In genomic region chr3:104763007-104763406, GRCh38 we compare ENCODE assay signal across 19 cellular contexts.
DNase-seq lines count a peak whose midpoint lies in the region; ATAC-seq and TF ChIP-seq lines count a peak whose summit lies in the region.
"Had no signal": no experiment of that assay in that cellular context is flagged by ENCODE, and none has a peak within 500 bp of the region (broad histone marks: within the 10 kb centered on the region; RNA-seq: fewer than 3 reads in every experiment).

No MANE protein-coding gene starts in this region.

- H3K36me3 ChIP-seq in SK-N-MC (ENCODE audit: insufficient read depth, low read length): no peaks in the 10 kb centered on the region
- H3K36me3 ChIP-seq in parathyroid adenoma (ENCODE audit: control insufficient read depth, insufficient read depth, low read length): no peaks in the 10 kb centered on the region
- no peaks in the 10 kb centered on the region for H3K36me3 ChIP-seq in CD8-positive, alpha-beta memory T cell (ENCODE audit: insufficient read depth, low read length)
- H3K36me3 ChIP-seq in mucosa of descending colon (ENCODE audit: low read depth): no peaks in the 10 kb centered on the region
- H3K36me3 ChIP-seq: esophagus muscularis mucosa, right atrium auricular region had no signal

- H3K4me2 ChIP-seq in parathyroid adenoma (ENCODE audit: low read length): no peak overlapping the region

- ATAC-seq in mucosa of descending colon (no peak), HG03045 (IDR thresholded peaks at IDR 0.05; ENCODE audit: unreplicated experiment) (no peak)

- H3K27me3 Mint-ChIP-seq in CD8-positive, alpha-beta memory T cell: no peaks in the 10 kb centered on the region
- H3K27me3 Mint-ChIP-seq: stimulated activated naive CD8-positive, alpha-beta T cell treated with anti-CD3 and anti-CD28 coated beads, Interleukin-15, Interleukin-2, amounts not matched to agents 100 ng/mL and 50 ng/mL, for 24 hours had no signal

- H2AFZ ChIP-seq in parathyroid adenoma: peak overlapping the region; percentile 65

- peak; percentile 5 for DNase-seq in ELF-1 (ENCODE audit: low read depth, low spot score)
- DNase-seq in SK-N-MC (ENCODE audit: low read depth, low spot score): peak; percentile 94
- peak; percentile 80 for DNase-seq in fibroblast of pulmonary artery (ENCODE audit: low read depth)
- DNase-seq in CD8-positive, alpha-beta memory T cell: no peak
- no peak for DNase-seq in mucosa of descending colon
- DNase-seq in glomerular visceral epithelial cell (ENCODE audit: extremely low spot score): no peak
- DNase-seq: activated CD4-positive, alpha-beta T cell treated with anti-CD3 and anti-CD28 coated beads, Interleukin-2, amount 50 U/mL, for 48 hours; activated gamma-delta T cell; GF-D8; NCI-H1092 treated with DMSO at 0.1 percent for 48 hours; NCI-H524; RPMI8226 had no signal

- no peak for TF ChIP-seq CTCF in fibroblast of pulmonary artery (IDR thresholded peaks at IDR 0.05; ENCODE audit: low read length, missing control alignments)
- TF ChIP-seq CTCF in parathyroid adenoma (IDR thresholded peaks at IDR 0.05): no peak
- no peak for TF ChIP-seq CTCF in mucosa of descending colon (IDR thresholded peaks at IDR 0.05)

- H3K36me3 Mint-ChIP-seq in CD8-positive, alpha-beta memory T cell: no peaks in the 10 kb centered on the region
- H3K36me3 Mint-ChIP-seq: CD14-positive monocyte had no signal

- H3K4me1 ChIP-seq in parathyroid adenoma (peaks cover 14% of the 10 kb centered on the region), mucosa of descending colon (ENCODE audit: low read depth) (no peaks in the 10 kb centered on the region)
- H3K4me1 ChIP-seq in CD8-positive, alpha-beta memory T cell (ENCODE audit: insufficient read depth, low read length): no peaks in the 10 kb centered on the region
- H3K4me1 ChIP-seq: right atrium auricular region had no signal

- H3K9me3 Mint-ChIP-seq in CD8-positive, alpha-beta memory T cell: no peaks in the 10 kb centered on the region
- H3K9me3 Mint-ChIP-seq: CD14-positive monocyte; stimulated activated naive CD8-positive, alpha-beta T cell treated with anti-CD3 and anti-CD28 coated beads, Interleukin-15, Interleukin-2, amounts not matched to agents 100 ng/mL and 50 ng/mL, for 24 hours; T-helper 2 cell treated with Interferon-gamma antibody and Interleukin-4, amounts not matched to agents 5 μg/mL and 100 μg/mL, for 36 hours had no signal

- H3K79me2 ChIP-seq in parathyroid adenoma: no peaks in the 10 kb centered on the region

- H3K4me3 Mint-ChIP-seq in CD8-positive, alpha-beta memory T cell: no peak overlapping the region
- H3K4me3 Mint-ChIP-seq: CD14-positive monocyte; stimulated activated naive CD8-positive, alpha-beta T cell treated with anti-CD3 and anti-CD28 coated beads, Interleukin-15, Interleukin-2, amounts not matched to agents 100 ng/mL and 50 ng/mL, for 24 hours; T-helper 2 cell treated with Interferon-gamma antibody and Interleukin-4, amounts not matched to agents 5 μg/mL and 100 μg/mL, for 36 hours had no signal

- CTCF ChIA-PET in CD8-positive, alpha-beta memory T cell (lab: Charles Lee): no interaction called here

- H3K9me3 ChIP-seq in SK-N-MC (ENCODE audit: low read depth, low read length): no peaks in the 10 kb centered on the region
- H3K9me3 ChIP-seq in parathyroid adenoma (ENCODE audit: control insufficient read depth, low read length): no peaks in the 10 kb centered on the region
- H3K9me3 ChIP-seq in CD8-positive, alpha-beta memory T cell (ENCODE audit: low read length): no peaks in the 10 kb centered on the region
- no peaks in the 10 kb centered on the region for H3K9me3 ChIP-seq in mucosa of descending colon
- H3K9me3 ChIP-seq: esophagus muscularis mucosa, right atrium auricular region had no signal

- H3K27ac Mint-ChIP-seq in CD8-positive, alpha-beta memory T cell: peak overlapping the region in 1 of 8 donors; percentile 7
- H3K27ac Mint-ChIP-seq: CD14-positive monocyte; stimulated activated naive CD8-positive, alpha-beta T cell treated with anti-CD3 and anti-CD28 coated beads, Interleukin-15, Interleukin-2, amounts not matched to agents 100 ng/mL and 50 ng/mL, for 24 hours; T-helper 2 cell treated with Interferon-gamma antibody and Interleukin-4, amounts not matched to agents 5 μg/mL and 100 μg/mL, for 36 hours had no signal

- no peaks in the 10 kb centered on the region for H3K27me3 ChIP-seq in parathyroid adenoma (ENCODE audit: control insufficient read depth, insufficient read depth, low read length)
- H3K27me3 ChIP-seq in CD8-positive, alpha-beta memory T cell (ENCODE audit: insufficient read depth, low read length, poor library complexity, severe bottlenecking): no peaks in the 10 kb centered on the region
- H3K27me3 ChIP-seq: esophagus muscularis mucosa, right atrium auricular region had no signal

- H3K27ac ChIP-seq in SK-N-MC: peak overlapping the region; percentile 99
- no peak overlapping the region for H3K27ac ChIP-seq in parathyroid adenoma
- no peak overlapping the region for H3K27ac ChIP-seq in CD8-positive, alpha-beta memory T cell (ENCODE audit: low read depth, low read length)
- H3K27ac ChIP-seq: esophagus muscularis mucosa, right atrium auricular region had no signal

- POLR2A ChIA-PET in CD8-positive, alpha-beta memory T cell (lab: Charles Lee): no interaction called here

- H3K4me3 ChIP-seq in SK-N-MC (peak overlapping the region; percentile 67), fibroblast of pulmonary artery (replicated peaks; ENCODE audit: low read depth, low read length) (no peak overlapping the region), parathyroid adenoma (ENCODE audit: low read depth, low read length) (no peak overlapping the region), mucosa of descending colon (no peak overlapping the region)
- H3K4me3 ChIP-seq in CD8-positive, alpha-beta memory T cell (ENCODE audit: low read length): no peak overlapping the region
- H3K4me3 ChIP-seq: esophagus muscularis mucosa, right atrium auricular region had no signal

- intact Hi-C loops in mucosa of descending colon (cut with DNase I, micrococcal nuclease): no loop called here

- H3K9ac ChIP-seq in SK-N-MC (ENCODE audit: insufficient read length) (peak overlapping the region; percentile 51), parathyroid adenoma (no peak overlapping the region)

- H3K4me1 Mint-ChIP-seq in CD8-positive, alpha-beta memory T cell: no peaks in the 10 kb centered on the region
- H3K4me1 Mint-ChIP-seq: CD14-positive monocyte had no signal

Comparison
In these comparisons a context has a peak if more than half of its experiments do, and no peak if none do; other contexts are left out.
1. DNase-seq: peak in ELF-1 (single experiment), SK-N-MC (single experiment) and fibroblast of pulmonary artery (single experiment); none in CD8-positive, alpha-beta memory T cell (0 of 5), mucosa of descending colon (0 of 3) and glomerular visceral epithelial cell (single experiment).